ENCODE assay signal across 8 cellular contexts in the genomic region with DNA sequence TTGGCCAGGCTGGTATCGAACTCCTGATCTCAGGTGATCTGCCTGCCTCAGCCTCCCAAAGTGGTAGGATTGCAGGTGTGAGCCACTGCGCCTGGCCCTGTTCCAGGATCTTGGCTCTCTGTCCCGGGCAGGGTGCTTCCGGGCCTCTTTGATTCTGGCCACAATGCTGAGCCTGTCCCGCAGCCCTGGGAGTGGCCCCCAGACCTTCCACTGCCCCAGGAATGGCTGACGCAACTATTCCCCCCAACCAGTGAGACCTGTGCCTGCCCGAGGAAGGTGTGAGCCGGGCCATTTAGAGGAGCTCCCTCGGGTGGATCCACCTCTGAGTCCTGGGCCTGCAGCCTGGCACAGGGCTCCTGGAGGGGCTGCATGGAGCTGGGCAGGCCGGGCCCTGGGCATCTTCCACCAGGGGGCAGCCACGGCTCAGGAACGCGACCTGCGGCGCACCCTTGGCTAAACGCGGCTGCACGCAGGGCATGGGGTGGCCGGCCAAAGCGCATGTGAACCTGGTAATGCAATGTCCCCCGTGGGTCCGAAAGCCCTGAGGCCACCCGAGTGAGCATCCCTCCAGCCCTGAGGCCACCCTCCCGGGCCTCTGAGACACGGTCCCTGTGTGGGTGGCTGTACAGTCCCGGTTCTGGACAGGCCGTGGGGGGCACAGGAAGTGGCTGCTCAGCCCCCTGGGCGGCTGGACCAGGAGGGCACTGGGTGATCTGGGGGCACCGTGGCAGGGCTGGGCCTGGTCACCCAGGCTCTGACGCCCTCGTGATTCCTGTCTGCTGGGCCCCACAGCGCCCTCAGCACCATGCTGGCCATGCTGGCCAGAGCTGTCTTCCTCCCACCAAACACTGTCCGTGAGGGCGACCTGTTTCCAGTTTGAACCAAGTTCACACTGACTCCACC. TPM values are rescaled to one million over a fixed set of nuclear protein-coding genes. Genes with fewer than 3 reads are reported as not detected.
A peak's percentile ranks its signal among the peaks of the same experiment; 100 is the strongest.
DNase-seq lines count a peak whose midpoint lies in the region; ATAC-seq, FAIRE-seq and TF ChIP-seq lines count a peak whose summit lies in the region.

No MANE protein-coding gene starts in this region.

- peak; percentile 78 for ATAC-seq in HG03135 (IDR thresholded peaks at IDR 0.05; ENCODE audit: unreplicated experiment)

- no peak overlapping the region for H3K4me3 Mint-ChIP-seq in activated CD4-positive, alpha-beta memory T cell treated with anti-CD3 and anti-CD28 coated beads, Interleukin-2, amount 10 ng/mL, durations not matched to agents 7 days and 5 days

- H3K4me3 ChIP-seq in A673 (ENCODE audit: low read depth, low read length, poor library complexity, severe bottlenecking) (peak overlapping the region; percentile 18), dorsolateral prefrontal cortex (peak overlapping the region; percentile 8 to 69 (median 48))

- DNase-seq in A673 (ENCODE audit: low spot score) (peak; percentile 76), GM18507 (ENCODE audit: extremely low spot score, insufficient read length, low read depth) (peak; percentile 80), NCI-H69 (lab: John Stamatoyannopoulos, UW) (peak; percentile 84), dorsolateral prefrontal cortex (peak; percentile 61 to 88 (median 78)), lung microvascular endothelial cell (ENCODE audit: low read depth in 2 of 2) (peak; percentile 73 to 86)
- peak; percentile 77 for DNase-seq in activated CD4-positive, alpha-beta memory T cell treated with anti-CD3 and anti-CD28 coated beads, Interleukin-2, amount 10 ng/mL, durations not matched to agents 7 days and 5 days
- peak; percentile 52 to 78 (median 65) for DNase-seq in stimulated activated CD4-positive, alpha-beta T cell treated with anti-CD3 and anti-CD28 coated beads, TNF-alpha, amount 100 ng/mL, for 4 hours (ENCODE audit: low read depth in 3 of 3)

- H3K36me3 Mint-ChIP-seq in activated CD4-positive, alpha-beta memory T cell treated with anti-CD3 and anti-CD28 coated beads, Interleukin-2, amount 10 ng/mL, durations not matched to agents 7 days and 5 days (ENCODE audit: low read depth) = no peaks in the 10 kb centered on the region

- H3K27ac ChIP-seq in A673 (ENCODE audit: low read depth, low read length, poor library complexity, severe bottlenecking) = no peak overlapping the region
- H3K27ac ChIP-seq in dorsolateral prefrontal cortex = peak overlapping the region in 26 of 59 donors; percentile 3 to 73 (median 36)

- no peaks in the 10 kb centered on the region for H3K9me3 ChIP-seq in A673 (ENCODE audit: low read depth, low read length, poor library complexity, severe bottlenecking)

- FAIRE-seq in GM18507 (lab: Jason Lieb, UNC) = peak; percentile 33

- H3K36me3 ChIP-seq in A673 (ENCODE audit: insufficient read depth, low read length, poor library complexity, severe bottlenecking) = no peaks in the 10 kb centered on the region

- H3K27me3 Mint-ChIP-seq in activated CD4-positive, alpha-beta memory T cell treated with anti-CD3 and anti-CD28 coated beads, Interleukin-2, amount 10 ng/mL, durations not matched to agents 7 days and 5 days = peaks cover 5% of the 10 kb centered on the region

- BruUV-seq in A673 (replicated peaks; lab: Mats Ljungman, UMichigan) = no TSS peak

- intact Hi-C loops in A673 (cut with micrococcal nuclease; ENCODE audit: unreplicated experiment) = loop anchor here (1.0 to 10.0 kb wide), 2 partner anchors 230 to 263 kb away; no protein-coding TSS in a partner anchor
- intact Hi-C loops in dorsolateral prefrontal cortex (cut with DNase I) = loop anchor here (2.0 to 10.0 kb wide), 4 partner anchors 17 to 231 kb away; a partner anchor contains a TSS

- H3K4me1 Mint-ChIP-seq in activated CD4-positive, alpha-beta memory T cell treated with anti-CD3 and anti-CD28 coated beads, Interleukin-2, amount 10 ng/mL, durations not matched to agents 7 days and 5 days = peaks cover 7% of the 10 kb centered on the region

- POLR2A ChIA-PET in A673 (lab: Charles Lee; ENCODE audit: low non-redundant PET) = no interaction called here
- POLR2A ChIA-PET in activated CD4-positive, alpha-beta memory T cell treated with anti-CD3 and anti-CD28 coated beads, Interleukin-2, amount 10 ng/mL, durations not matched to agents 7 days and 5 days (lab: Charles Lee) = interaction anchor here (1.0 to 1.7 kb wide), 5 partner anchors 17 to 230 kb away, joined by 3 to 8 read pairs (median 3); no protein-coding TSS in a partner anchor

- H3K27ac Mint-ChIP-seq in activated CD4-positive, alpha-beta memory T cell treated with anti-CD3 and anti-CD28 coated beads, Interleukin-2, amount 10 ng/mL, durations not matched to agents 7 days and 5 days = no peak overlapping the region

- CTCF ChIA-PET in A673 (lab: Charles Lee) = interaction anchor here (0.6 to 2.2 kb wide), 3 partner anchors 8 to 229 kb away, joined by 3 to 15 read pairs (median 10); no protein-coding TSS in a partner anchor
- CTCF ChIA-PET in activated CD4-positive, alpha-beta memory T cell treated with anti-CD3 and anti-CD28 coated beads, Interleukin-2, amount 10 ng/mL, durations not matched to agents 7 days and 5 days (lab: Charles Lee) = interaction anchor here (0.6 to 7.0 kb wide), 11 partner anchors 18 to 264 kb away, joined by 3 to 87 read pairs (median 4); no protein-coding TSS in a partner anchor

- H3K4me1 ChIP-seq in A673 (ENCODE audit: insufficient read depth, low read length, poor library complexity, severe bottlenecking) = peaks cover 6% of the 10 kb centered on the region

- H3K9me3 Mint-ChIP-seq in activated CD4-positive, alpha-beta memory T cell treated with anti-CD3 and anti-CD28 coated beads, Interleukin-2, amount 10 ng/mL, durations not matched to agents 7 days and 5 days = no peaks in the 10 kb centered on the region

- TF ChIP-seq CTCF in A673 (conservative IDR thresholded peaks at IDR 0.05; ENCODE audit: low read depth, low read length) = peak; percentile 94
- TF ChIP-seq CTCF in dorsolateral prefrontal cortex (IDR thresholded peaks at IDR 0.05 in 54 of 56, conservative IDR thresholded peaks at IDR 0.05 in 2 of 56; ENCODE audit: low read depth in 1 of 56, partially characterized antibody in 56 of 56) = peak; percentile 51 to 94 (median 86)

- H3K27me3 ChIP-seq in A673 (replicated peaks; ENCODE audit: insufficient read depth, low read depth, low read length, poor library complexity) = no peaks in the 10 kb centered on the region
- no peaks in the 10 kb centered on the region for H3K27me3 ChIP-seq in dorsolateral prefrontal cortex

RNA-seq across cellular contexts. Expression of a gene that starts 24.8 kb away (rescaled TPM):
- total RNA-seq in A673 (2021) (not detected in 2 replicates), dorsolateral prefrontal cortex (not detected), lung microvascular endothelial cell (not detected in 2 replicates)
- total RNA-seq in activated CD4-positive, alpha-beta memory T cell treated with anti-CD3 and anti-CD28 coated beads, Interleukin-2, amount 10 ng/mL, durations not matched to agents 7 days and 5 days = not detected

RNA-seq across cellular contexts. Expression of a gene that starts 48.0 kb away (rescaled TPM):
- total RNA-seq in A673 (2021) = 19.7 and 21.8 TPM in 2 replicates
- 10 to 100 TPM; 64.6 to 65.1 TPM for total RNA-seq in activated CD4-positive, alpha-beta memory T cell treated with anti-CD3 and anti-CD28 coated beads, Interleukin-2, amount 10 ng/mL, durations not matched to agents 7 days and 5 days
- 10 to 100 TPM; 19.5 to 66.3 (median 29.6) TPM for total RNA-seq in dorsolateral prefrontal cortex
- 2.8 and 3.8 TPM in 2 replicates for total RNA-seq in lung microvascular endothelial cell
